ENCODE assay signal across 24 cellular contexts in the genomic region with DNA sequence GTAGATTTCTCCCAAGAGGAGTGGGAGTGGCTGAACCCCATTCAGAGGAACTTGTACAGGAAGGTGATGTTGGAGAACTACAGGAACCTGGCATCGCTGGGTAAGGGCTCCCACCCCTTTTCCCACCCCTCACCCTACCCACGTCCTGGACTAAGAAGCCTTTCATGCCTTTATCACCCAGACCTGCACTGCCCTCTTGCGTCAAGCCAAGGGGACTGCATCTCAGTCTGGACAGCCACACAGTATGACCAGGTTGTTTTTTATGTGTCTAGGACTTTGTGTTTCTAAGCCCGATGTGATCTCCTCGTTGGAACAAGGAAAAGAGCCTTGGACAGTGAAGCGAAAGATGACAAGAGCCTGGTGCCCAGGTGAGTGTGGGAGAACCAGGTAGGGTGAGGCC. TPM values are rescaled to one million over a fixed set of nuclear protein-coding genes. Genes with fewer than 3 reads are reported as not detected.
DNase-seq lines count a peak whose midpoint lies in the region; ATAC-seq, FAIRE-seq and TF ChIP-seq lines count a peak whose summit lies in the region.
"Had no signal": no experiment of that assay in that cellular context is flagged by ENCODE, and none has a peak within 500 bp of the region (broad histone marks: within the 10 kb centered on the region; RNA-seq: fewer than 3 reads in every experiment).

No MANE protein-coding gene starts in this region.

- no peak overlapping the region for H4K5ac ChIP-seq in H9 (ENCODE audit: insufficient read length, low read depth, low read length)

- H3K23ac ChIP-seq in H9 (ENCODE audit: insufficient read length, low read depth, low read length) = no peak overlapping the region

- H3K4me2 ChIP-seq in H9 (ENCODE audit: insufficient read depth, insufficient read length, low read length) (no peak overlapping the region), keratinocyte (ENCODE audit: control insufficient read depth, extremely low read depth, insufficient read depth, low read depth, low read length) (no peak overlapping the region)
- H3K4me2 ChIP-seq: PC-9 had no signal

- H3K36me3 ChIP-seq in BE2C (peaks cover 18% of the 10 kb centered on the region), keratinocyte (ENCODE audit: control insufficient read depth in 2 of 2, extremely low read depth in 1 of 2, insufficient read depth in 2 of 2, low read length in 2 of 2) (peaks cover 10 to 17% of the 10 kb centered on the region in 2 experiments), adrenal gland (replicated peaks in 1 of 2) (peaks cover 0 to 36% of the 10 kb centered on the region in 2 donors)

- H3K27ac ChIP-seq in H9 (ENCODE audit: insufficient read length, low read depth, low read length) (no peak overlapping the region), keratinocyte (ENCODE audit: control insufficient read depth, insufficient read depth, low read length) (no peak overlapping the region), adrenal gland (no peak overlapping the region), RWPE1 (no peak overlapping the region)
- no peak overlapping the region for H3K27ac ChIP-seq in CD4-positive, alpha-beta T cell (ENCODE audit: low read depth, low read length)
- H3K27ac ChIP-seq: left ventricle myocardium inferior, PC-9, right atrium auricular region, vagina had no signal

- no peaks in the 10 kb centered on the region for H3K9me1 ChIP-seq in keratinocyte (ENCODE audit: control insufficient read depth, extremely low read depth, insufficient read depth, low read length)

- H4K20me1 ChIP-seq in H9 (ENCODE audit: control insufficient read depth, insufficient read depth, insufficient read length) = no peaks in the 10 kb centered on the region
- H4K20me1 ChIP-seq in keratinocyte (ENCODE audit: control insufficient read depth, extremely low read depth, insufficient read depth, low read length) = no peaks in the 10 kb centered on the region

- no peaks in the 10 kb centered on the region for H3K79me1 ChIP-seq in H9 (ENCODE audit: insufficient read depth, low read depth, low read length, poor library complexity, severe bottlenecking)

- CTCF ChIA-PET in WTC11 (lab: Charles Lee) (no interaction called here), RWPE1 (lab: Yijun Ruan, JAX) (no interaction called here)
- CTCF ChIA-PET in CD4-positive, alpha-beta T cell (lab: Charles Lee) = no interaction called here

- H3K4me3 ChIP-seq in BE2C (ENCODE audit: low read depth, low read length) (no peak overlapping the region), keratinocyte (ENCODE audit: control insufficient read depth in 2 of 3, extremely low read depth in 1 of 3, insufficient read depth in 2 of 3, low read depth in 1 of 3, low read length in 3 of 3) (no peak overlapping the region), adrenal gland (no peak overlapping the region)
- H3K4me3 ChIP-seq: left ventricle myocardium inferior, PC-9, right atrium auricular region, vagina had no signal

- no peak overlapping the region for H2BK12ac ChIP-seq in H9 (ENCODE audit: insufficient read length, low read depth, low read length)

- H3K27me3 ChIP-seq in BE2C (no peaks in the 10 kb centered on the region), H9 (ENCODE audit: insufficient read depth, low read length) (no peaks in the 10 kb centered on the region; the same call in 1 of the 2 replicates), keratinocyte (ENCODE audit: control insufficient read depth, extremely low read depth, insufficient read depth, low read length) (no peaks in the 10 kb centered on the region), adrenal gland (no peaks in the 10 kb centered on the region)
- H3K27me3 ChIP-seq in CD4-positive, alpha-beta T cell (ENCODE audit: control insufficient read depth, insufficient read depth, low read length) = no peaks in the 10 kb centered on the region
- H3K27me3 ChIP-seq: right atrium auricular region, vagina had no signal

- H4K91ac ChIP-seq in H9 (ENCODE audit: insufficient read length, low read depth, low read length) = no peak overlapping the region

- no peaks in the 10 kb centered on the region for H3K23me2 ChIP-seq in H9 (ENCODE audit: insufficient read length, low read depth, low read length, poor library complexity, severe bottlenecking)

- dilution Hi-C loops in keratinocyte (cut with MboI; ENCODE audit: extremely low pct_ligation_motif_present, low sequenced_read_pairs) = no loop called here

- TF ChIP-seq CTCF in BE2C (IDR thresholded peaks at IDR 0.05; ENCODE audit: low read depth, low read length) = peak; percentile 42
- TF ChIP-seq CTCF in H9 (conservative IDR thresholded peaks at IDR 0.05) = peak; percentile 40
- peak; percentile 43; the same call in 1 of the 2 replicates for TF ChIP-seq CTCF in WTC11 (IDR thresholded peaks at IDR 0.05)
- TF ChIP-seq CTCF in keratinocyte (optimal IDR thresholded peaks at IDR 0.05 in 1 of 3, IDR thresholded peaks at IDR 0.05 in 1 of 3, conservative IDR thresholded peaks at IDR 0.05 in 1 of 3; ENCODE audit: extremely low read depth in 1 of 3, insufficient read depth in 2 of 3, low read length in 3 of 3) = peak; percentile 5 to 28 (median 20)
- no peak for TF ChIP-seq CTCF in adrenal gland (IDR thresholded peaks at IDR 0.05)
- TF ChIP-seq CTCF in CD4-positive, alpha-beta T cell (IDR thresholded peaks at IDR 0.05) = no peak
- TF ChIP-seq CTCF in RWPE1 (conservative IDR thresholded peaks at IDR 0.05; ENCODE audit: low read depth) = no peak

- no peak overlapping the region for H3K14ac ChIP-seq in H9 (ENCODE audit: insufficient read depth, low read length)

- H3T11ph ChIP-seq in H9 (ENCODE audit: low read length) = no peak overlapping the region

- H2BK5ac ChIP-seq in H9 (ENCODE audit: insufficient read length, low read length) = no peak overlapping the region

- no peak overlapping the region for H3K18ac ChIP-seq in H9 (ENCODE audit: insufficient read length, low read depth, low read length)

- intact Hi-C loops in adrenal gland (cut with DNase I) = no loop called here
- intact Hi-C loops in activated CD4-positive, alpha-beta T cell treated with anti-CD3 and anti-CD28 coated beads, Interleukin-2, amount 10 ng/mL, durations not matched to agents 24 days and 14 days (cut with micrococcal nuclease) = no loop called here
- intact Hi-C loops in CD4-positive, alpha-beta T cell (cut with DNase I, micrococcal nuclease) = loop anchor here in 1 of 2 experiments (5.0 kb wide), 1 partner anchor 110 kb away; no protein-coding TSS in a partner anchor

- H3K4me1 Mint-ChIP-seq in H9 (no peaks in the 10 kb centered on the region), WTC11 (no peaks in the 10 kb centered on the region)
- no peaks in the 10 kb centered on the region for H3K4me1 Mint-ChIP-seq in activated CD4-positive, alpha-beta T cell treated with anti-CD3 and anti-CD28 coated beads, Interleukin-2, amount 10 ng/mL, durations not matched to agents 24 days and 14 days
- no peaks in the 10 kb centered on the region for H3K4me1 Mint-ChIP-seq in CD4-positive, alpha-beta T cell (ENCODE audit: low read depth)
- H3K4me1 Mint-ChIP-seq: activated T-helper 17 cell treated with anti-CD3 and anti-CD28 coated beads, Interleukin-2, amount 50 U/mL, for 72 hours had no signal

- H2AFZ ChIP-seq in H9 (ENCODE audit: low read length) (no peak overlapping the region), keratinocyte (ENCODE audit: control insufficient read depth, low read length) (no peak overlapping the region)
- H2AFZ ChIP-seq: PC-9 had no signal

- no peaks in the 10 kb centered on the region for H3K9me3 ChIP-seq in BE2C
- H3K9me3 ChIP-seq in H9 (ENCODE audit: control insufficient read depth, low read depth, low read length) = peaks cover 40% of the 10 kb centered on the region
- peaks cover 12% of the 10 kb centered on the region for H3K9me3 ChIP-seq in keratinocyte (ENCODE audit: control insufficient read depth, low read depth, low read length)
- H3K9me3 ChIP-seq in adrenal gland (replicated peaks in 1 of 3) = peaks cover 0 to 63% (median 9%) of the 10 kb centered on the region in 3 donors
- peaks cover 93% of the 10 kb centered on the region for H3K9me3 ChIP-seq in CD4-positive, alpha-beta T cell (ENCODE audit: control insufficient read depth, low read length)

- H3K9ac ChIP-seq in H9 (ENCODE audit: extremely low read depth, insufficient read length, low read length) = no peak overlapping the region
- H3K9ac ChIP-seq in keratinocyte (ENCODE audit: control insufficient read depth, extremely low read depth, insufficient read depth, low read length) = no peak overlapping the region

- H3K36me3 Mint-ChIP-seq in H9 (ENCODE audit: insufficient read depth in 1 of 3, low read depth in 3 of 3) = peaks cover 42 to 71% (median 49%) of the 10 kb centered on the region in 3 experiments
- peaks cover 64% of the 10 kb centered on the region for H3K36me3 Mint-ChIP-seq in WTC11
- H3K36me3 Mint-ChIP-seq in activated CD4-positive, alpha-beta T cell treated with anti-CD3 and anti-CD28 coated beads, Interleukin-2, amount 10 ng/mL, durations not matched to agents 24 days and 14 days (ENCODE audit: low read depth) = peaks cover 43% of the 10 kb centered on the region
- peaks cover 97% of the 10 kb centered on the region for H3K36me3 Mint-ChIP-seq in CD4-positive, alpha-beta T cell (ENCODE audit: low read depth)

- peak; percentile 85 for ATAC-seq in WTC11
- no peak for ATAC-seq in CD4-positive, alpha-beta T cell (ENCODE audit: poor library complexity)
- ATAC-seq: activated T-helper 17 cell treated with anti-CD3 and anti-CD28 coated beads, Interleukin-2, amount 50 U/mL, for 72 hours; CD8-positive, alpha-beta T cell had no signal

- no peak for TF ChIP-seq POLR2A in adrenal gland (IDR thresholded peaks at IDR 0.05)

- H3K4me3 Mint-ChIP-seq in H9 = no peak overlapping the region
- H3K4me3 Mint-ChIP-seq in WTC11 = no peak overlapping the region
- H3K4me3 Mint-ChIP-seq in activated CD4-positive, alpha-beta T cell treated with anti-CD3 and anti-CD28 coated beads, Interleukin-2, amount 10 ng/mL, durations not matched to agents 24 days and 14 days = no peak overlapping the region
- H3K4me3 Mint-ChIP-seq in CD4-positive, alpha-beta T cell = no peak overlapping the region
- H3K4me3 Mint-ChIP-seq: activated naive CD8-positive, alpha-beta T cell treated with anti-CD3 and anti-CD28 coated beads, Interleukin-2, amount 10 ng/mL, durations not matched to agents 7 days and 5 days; activated T-helper 17 cell treated with anti-CD3 and anti-CD28 coated beads, Interleukin-2, amount 50 U/mL, for 72 hours; CD8-positive, alpha-beta T cell had no signal

- H4K8ac ChIP-seq in H9 (replicated peaks; ENCODE audit: insufficient read length, low read depth, low read length) = no peak overlapping the region

- H3K4me1 ChIP-seq in BE2C = no peaks in the 10 kb centered on the region
- H3K4me1 ChIP-seq in H9 (ENCODE audit: insufficient read depth, low read length) = no peaks in the 10 kb centered on the region
- H3K4me1 ChIP-seq in keratinocyte (ENCODE audit: control insufficient read depth, extremely low read depth, insufficient read depth, low read length) = no peaks in the 10 kb centered on the region
- no peaks in the 10 kb centered on the region for H3K4me1 ChIP-seq in adrenal gland (replicated peaks in 1 of 2)
- H3K4me1 ChIP-seq: left ventricle myocardium inferior, right atrium auricular region, vagina had no signal

- H2BK120ac ChIP-seq in H9 (ENCODE audit: low read depth, low read length, poor library complexity, severe bottlenecking) = no peak overlapping the region

- H3K4ac ChIP-seq in H9 (ENCODE audit: low read depth, low read length) = no peak overlapping the region

- no peak for FAIRE-seq in keratinocyte (lab: Jason Lieb, UNC)
- FAIRE-seq: frontal cortex had no signal

- no peak overlapping the region for H3K56ac ChIP-seq in H9 (ENCODE audit: insufficient read length, low read depth, low read length)

- no peak overlapping the region for H2BK15ac ChIP-seq in H9 (ENCODE audit: low read depth, low read length)

- H3K27me3 Mint-ChIP-seq in H9 (ENCODE audit: low read depth) (peaks cover 3% of the 10 kb centered on the region; the same call in 1 of the 2 replicates), WTC11 (ENCODE audit: low read depth) (no peaks in the 10 kb centered on the region; the same call in none of the 2 replicates)
- no peaks in the 10 kb centered on the region for H3K27me3 Mint-ChIP-seq in activated CD4-positive, alpha-beta T cell treated with anti-CD3 and anti-CD28 coated beads, Interleukin-2, amount 10 ng/mL, durations not matched to agents 24 days and 14 days
- no peaks in the 10 kb centered on the region for H3K27me3 Mint-ChIP-seq in CD4-positive, alpha-beta T cell
- H3K27me3 Mint-ChIP-seq: activated naive CD8-positive, alpha-beta T cell treated with anti-CD3 and anti-CD28 coated beads, Interleukin-2, amount 10 ng/mL, durations not matched to agents 7 days and 5 days; activated T-helper 17 cell treated with anti-CD3 and anti-CD28 coated beads, Interleukin-2, amount 50 U/mL, for 72 hours had no signal

- WGBS in H9 (ENCODE audit: extremely low coverage, insufficient read length, low lambda C conversion rate) = no CpG with 5 or more reads among the region's 6 CpGs
- WGBS in adrenal gland, 4 donors = 54 to 68% (median 61%) methylated on average over 6 of the region's 6 CpGs

- H3K27ac Mint-ChIP-seq in H9 (no peak overlapping the region), WTC11 (no peak overlapping the region)
- H3K27ac Mint-ChIP-seq in activated CD4-positive, alpha-beta T cell treated with anti-CD3 and anti-CD28 coated beads, Interleukin-2, amount 10 ng/mL, durations not matched to agents 24 days and 14 days = no peak overlapping the region
- H3K27ac Mint-ChIP-seq in CD4-positive, alpha-beta T cell = no peak overlapping the region
- H3K27ac Mint-ChIP-seq: activated naive CD8-positive, alpha-beta T cell treated with anti-CD3 and anti-CD28 coated beads, Interleukin-2, amount 10 ng/mL, durations not matched to agents 7 days and 5 days; activated T-helper 17 cell treated with anti-CD3 and anti-CD28 coated beads, Interleukin-2, amount 50 U/mL, for 72 hours; CD8-positive, alpha-beta T cell had no signal

- POLR2A ChIA-PET in WTC11 (lab: Charles Lee) (no interaction called here), RWPE1 (lab: Yijun Ruan, JAX; ENCODE audit: low non-redundant PET) (no interaction called here)
- POLR2A ChIA-PET in CD4-positive, alpha-beta T cell (lab: Charles Lee) = no interaction called here

- H3K79me2 ChIP-seq in H9 (ENCODE audit: insufficient read depth, low read length) (no peaks in the 10 kb centered on the region), keratinocyte (ENCODE audit: control insufficient read depth, insufficient read depth, low read length) (peaks cover 3% of the 10 kb centered on the region)

- no peak overlapping the region for H2BK20ac ChIP-seq in H9 (ENCODE audit: low read depth, low read length, poor library complexity, severe bottlenecking)

- peak; percentile 22 for DNase-seq in BE2C
- DNase-seq in H9 = peak; percentile 41
- peak; percentile 46 for DNase-seq in WTC11 (ENCODE audit: low spot score)
- no peak for DNase-seq in keratinocyte (ENCODE audit: low read depth, low spot score)
- DNase-seq in adrenal gland = no peak
- no peak for DNase-seq in activated CD4-positive, alpha-beta T cell treated with anti-CD3 and anti-CD28 coated beads, Interleukin-2, amount 10 ng/mL, durations not matched to agents 24 days and 14 days
- DNase-seq in CD4-positive, alpha-beta T cell = no peak
- DNase-seq in RWPE1 (ENCODE audit: low spot score) = no peak
- DNase-seq: ACHN; activated CD4-positive, CD25-positive, alpha-beta regulatory T cell treated with anti-CD3 and anti-CD28 coated beads, Interleukin-2, amount 50 U/mL, for 72 hours; activated naive CD8-positive, alpha-beta T cell treated with anti-CD3 and anti-CD28 coated beads, Interleukin-2, amount 10 ng/mL, durations not matched to agents 7 days and 5 days; CD8-positive, alpha-beta T cell; dermis blood vessel endothelial cell; DMS79 treated with DMSO at 0.1 percent for 48 hours; left ventricle myocardium inferior; NCI-H1436; NCI-H774; occipital lobe; PC-9 had no signal

- no peak overlapping the region for H2AK5ac ChIP-seq in H9 (ENCODE audit: insufficient read length, low read length)

- peaks cover 74 to 76% of the 10 kb centered on the region in 2 experiments for H3K9me3 Mint-ChIP-seq in H9
- peaks cover 71% of the 10 kb centered on the region for H3K9me3 Mint-ChIP-seq in WTC11
- H3K9me3 Mint-ChIP-seq in activated CD4-positive, alpha-beta T cell treated with anti-CD3 and anti-CD28 coated beads, Interleukin-2, amount 10 ng/mL, durations not matched to agents 24 days and 14 days = peaks cover 22% of the 10 kb centered on the region
- peaks cover 28% of the 10 kb centered on the region for H3K9me3 Mint-ChIP-seq in CD4-positive, alpha-beta T cell

RNA-seq across cellular contexts. Expression of gene ZFP28, which starts 8.8 kb away (rescaled TPM):
- polyA plus RNA-seq in BE2C (2012; ENCODE audit: insufficient read depth, insufficient read length, low read depth) = 4.1 TPM
- total RNA-seq in H9 (2021) (3.2 and 3.8 TPM in 2 replicates), WTC11 (2021) (2.8 to 4.6 TPM (median 3.7 TPM) in 3 replicates), adrenal gland (1 to 10 TPM; 4.0 to 9.5 (median 7.5) TPM)
- polyA plus RNA-seq in keratinocyte (5.2 to 6.9 TPM (median 5.7 TPM) in 3 replicates), adrenal gland (1 to 10 TPM; 7.0 to 9.3 (median 8.1) TPM)
- 2.3 TPM for polyA plus RNA-seq in keratinocyte (2011; ENCODE audit: low read depth)
- 3.2 and 8.4 TPM in 2 replicates for polyA plus RNA-seq in keratinocyte (2011; cell fraction: cytosol; rRNA removed)
- 10.6 and 12.3 TPM in 2 replicates for polyA plus RNA-seq in keratinocyte (2011; cell fraction: nucleus; rRNA removed)
- polyA plus RNA-seq in keratinocyte (2012; ENCODE audit: low replicate concordance) = 4.5 and 5.0 TPM in 2 replicates
- polyA minus RNA-seq in keratinocyte = 0.72 to 7.7 TPM (median 4.8 TPM) in 3 replicates
- 3.5 TPM for polyA minus RNA-seq in keratinocyte (2011; cell fraction: cytosol; rRNA and poly(A)+ RNA removed)
- polyA minus RNA-seq in keratinocyte (2011; cell fraction: nucleus; rRNA and poly(A)+ RNA removed) = 7.4 TPM in 2 replicates
- total RNA-seq in activated CD4-positive, alpha-beta T cell treated with anti-CD3 and anti-CD28 coated beads, Interleukin-2, amount 10 ng/mL, durations not matched to agents 24 days and 14 days = 1.8 and 4.1 TPM in 2 replicates
- 1 to 10 TPM; 3.5 to 4.5 TPM for total RNA-seq in CD4-positive, alpha-beta T cell

RNA-seq across cellular contexts. Expression of gene ZNF470, which starts 19.7 kb away (rescaled TPM):
- 4.8 TPM for polyA plus RNA-seq in BE2C (2012; ENCODE audit: insufficient read depth, insufficient read length, low read depth)
- total RNA-seq in H9 (2021) (6.9 and 7.1 TPM in 2 replicates), WTC11 (2021) (6.0 to 6.5 TPM (median 6.2 TPM) in 3 replicates), adrenal gland (1 to 10 TPM; 1.4 to 7.5 (median 4.3) TPM)
- polyA plus RNA-seq in keratinocyte (1.7 to 3.2 TPM (median 2.7 TPM) in 3 replicates), adrenal gland (10 to 100 TPM in 1 of 3 donors, 1 to 10 TPM in 2; 5.5 to 16.2 (median 7.4) TPM)
- polyA plus RNA-seq in keratinocyte (2011; ENCODE audit: low read depth) = 3.1 TPM
- 1.4 and 2.0 TPM in 2 replicates for polyA plus RNA-seq in keratinocyte (2011; cell fraction: cytosol; rRNA removed)
- polyA plus RNA-seq in keratinocyte (2011; cell fraction: nucleus; rRNA removed) = 5.1 and 5.8 TPM in 2 replicates
- 2.5 and 3.3 TPM in 2 replicates for polyA plus RNA-seq in keratinocyte (2012; ENCODE audit: low replicate concordance)
- 0.89 to 3.2 TPM (median 1.5 TPM) in 3 replicates for polyA minus RNA-seq in keratinocyte
- polyA minus RNA-seq in keratinocyte (2011; cell fraction: cytosol; rRNA and poly(A)+ RNA removed) = 2.1 TPM
- 2.5 and 7.2 TPM in 2 replicates for polyA minus RNA-seq in keratinocyte (2011; cell fraction: nucleus; rRNA and poly(A)+ RNA removed)
- total RNA-seq in activated CD4-positive, alpha-beta T cell treated with anti-CD3 and anti-CD28 coated beads, Interleukin-2, amount 10 ng/mL, durations not matched to agents 24 days and 14 days = 1.8 and 2.0 TPM in 2 replicates
- total RNA-seq in CD4-positive, alpha-beta T cell = under 1 TPM; 0.56 to 0.85 TPM

RNA-seq across cellular contexts. Expression of gene ZNF471, which starts 39.9 kb away (rescaled TPM):
- polyA plus RNA-seq in BE2C (2012; ENCODE audit: insufficient read depth, insufficient read length, low read depth) = 1.5 TPM
- total RNA-seq in H9 (2021) (not detected in 2 replicates), WTC11 (2021) (0.98 to 1.5 TPM (median 1.5 TPM) in 3 replicates), adrenal gland (10 to 100 TPM in 2 of 8 donors, 1 to 10 TPM in 6; 2.9 to 16.0 (median 6.1) TPM)
- polyA plus RNA-seq in keratinocyte (1.8 to 5.8 TPM (median 5.1 TPM) in 3 replicates), adrenal gland (1 to 10 TPM; 4.3 to 9.7 (median 6.4) TPM)
- polyA plus RNA-seq in keratinocyte (2011; ENCODE audit: low read depth) = 3.6 TPM
- 1.2 and 2.4 TPM in 2 replicates for polyA plus RNA-seq in keratinocyte (2011; cell fraction: cytosol; rRNA removed)
- 20.9 and 21.5 TPM in 2 replicates for polyA plus RNA-seq in keratinocyte (2011; cell fraction: nucleus; rRNA removed)
- 1.4 and 3.5 TPM in 2 replicates for polyA plus RNA-seq in keratinocyte (2012; ENCODE audit: low replicate concordance)
- polyA minus RNA-seq in keratinocyte = 0.23 to 9.4 TPM (median 4.3 TPM) in 3 replicates
- 1.5 TPM for polyA minus RNA-seq in keratinocyte (2011; cell fraction: cytosol; rRNA and poly(A)+ RNA removed)
- 3.8 and 7.7 TPM in 2 replicates for polyA minus RNA-seq in keratinocyte (2011; cell fraction: nucleus; rRNA and poly(A)+ RNA removed)
- 0.09 and 0.19 TPM in 2 replicates for total RNA-seq in activated CD4-positive, alpha-beta T cell treated with anti-CD3 and anti-CD28 coated beads, Interleukin-2, amount 10 ng/mL, durations not matched to agents 24 days and 14 days
- total RNA-seq in CD4-positive, alpha-beta T cell = 1 to 10 TPM; 2.2 to 2.5 TPM
- total RNA-seq: HT1080 had no signal

RNA-seq across cellular contexts. Expression of gene ZNF71, which starts 47.6 kb away (rescaled TPM):
- polyA plus RNA-seq in BE2C (2012; ENCODE audit: insufficient read depth, insufficient read length, low read depth) = 9.0 TPM
- total RNA-seq in H9 (2021) (7.2 TPM in 2 replicates), WTC11 (2021) (6.7 to 8.0 TPM (median 7.0 TPM) in 3 replicates), adrenal gland (1 to 10 TPM; 5.1 to 8.4 (median 5.8) TPM)
- polyA plus RNA-seq in keratinocyte (4.8 to 7.6 TPM (median 5.6 TPM) in 3 replicates), adrenal gland (1 to 10 TPM; 2.3 to 2.6 (median 2.4) TPM)
- polyA plus RNA-seq in keratinocyte (2011; ENCODE audit: low read depth) = 1.2 TPM
- 5.9 and 7.6 TPM in 2 replicates for polyA plus RNA-seq in keratinocyte (2011; cell fraction: cytosol; rRNA removed)
- polyA plus RNA-seq in keratinocyte (2011; cell fraction: nucleus; rRNA removed) = 7.3 and 7.5 TPM in 2 replicates
- polyA plus RNA-seq in keratinocyte (2012; ENCODE audit: low replicate concordance) = 4.1 and 6.0 TPM in 2 replicates
- polyA minus RNA-seq in keratinocyte = 6.4 to 8.9 TPM (median 7.9 TPM) in 3 replicates
- polyA minus RNA-seq in keratinocyte (2011; cell fraction: cytosol; rRNA and poly(A)+ RNA removed) = 12.3 TPM
- polyA minus RNA-seq in keratinocyte (2011; cell fraction: nucleus; rRNA and poly(A)+ RNA removed) = 6.4 and 10.3 TPM in 2 replicates
- 4.2 and 5.2 TPM in 2 replicates for total RNA-seq in activated CD4-positive, alpha-beta T cell treated with anti-CD3 and anti-CD28 coated beads, Interleukin-2, amount 10 ng/mL, durations not matched to agents 24 days and 14 days
- 1 to 10 TPM; 2.2 TPM for total RNA-seq in CD4-positive, alpha-beta T cell

Comparison
In these comparisons a context has a peak if more than half of its experiments do, and no peak if none do; other contexts are left out.
1. DNase-seq: peak in BE2C (single experiment), H9 (single experiment) and WTC11 (single experiment); none in keratinocyte (single experiment), adrenal gland (0 of 7), activated CD4-positive, alpha-beta T cell treated with anti-CD3 and anti-CD28 coated beads, Interleukin-2, amount 10 ng/mL, durations not matched to agents 24 days and 14 days (single experiment), CD4-positive, alpha-beta T cell (0 of 10) and RWPE1 (single experiment).
2. CTCF ChIP-seq: peak in BE2C (single experiment), H9 (single experiment), WTC11 (single experiment) and keratinocyte (3 of 3); none in adrenal gland (0 of 6), CD4-positive, alpha-beta T cell (single experiment) and RWPE1 (single experiment).